In genomic region chr6:128290221-128290620, GRCh38 we compare ENCODE assay signal across 16 cellular contexts.
DNase-seq lines count a peak whose midpoint lies in the region; ATAC-seq lines count a peak whose summit lies in the region.
"Had no signal": no experiment of that assay in that cellular context is flagged by ENCODE, and none has a peak within 500 bp of the region (broad histone marks: within the 10 kb centered on the region; RNA-seq: fewer than 3 reads in every experiment).

No MANE protein-coding gene starts in this region.

- ATAC-seq in HG03097 (IDR thresholded peaks at IDR 0.05; ENCODE audit: low FRiP score, unreplicated experiment), result peak; percentile 75
- ATAC-seq: K562 had no signal

- no peak overlapping the region for H3K27ac ChIP-seq in substantia nigra (ENCODE audit: low read depth, low read length, poor library complexity, severe bottlenecking)
- H3K27ac ChIP-seq: 22Rv1 had no signal

- peak; percentile 15 for DNase-seq in NCI-H2107 treated with DMSO at 0.1 percent for 48 hours (lab: John Stamatoyannopoulos, UW; ENCODE audit: unreplicated experiment)
- no peak for DNase-seq in NCI-H2107 (lab: John Stamatoyannopoulos, UW)
- peak; percentile 66 for DNase-seq in astrocyte of the hippocampus (ENCODE audit: low read depth, low spot score)
- no peak for DNase-seq in COLO668 (lab: John Stamatoyannopoulos, UW; ENCODE audit: unreplicated experiment)
- no peak for DNase-seq in SW 1271 (lab: John Stamatoyannopoulos, UW)
- no peak for DNase-seq in substantia nigra (lab: John Stamatoyannopoulos, UW)
- DNase-seq in GDM1 (lab: John Stamatoyannopoulos, UW), result no peak
- DNase-seq: CD8-positive, alpha-beta memory T cell; DND-41; NCI-H1436 treated with DMSO at 0.1 percent for 48 hours; NCI-H2081; NCI-H226; NCI-H524 treated with DMSO at 0.1 percent for 48 hours had no signal

Comparison
In these comparisons a context has a peak if more than half of its experiments do, and no peak if none do; other contexts are left out.
1. DNase-seq: peak in NCI-H2107 treated with DMSO at 0.1 percent for 48 hours (single experiment) and astrocyte of the hippocampus (single experiment); none in NCI-H2107 (single experiment), COLO668 (single experiment), SW 1271 (0 of 2), substantia nigra (0 of 49) and GDM1 (single experiment).